9 cellular contexts compared by ENCODE assay signal in genomic region chr3:9168230-9168629, GRCh38.
DNase-seq lines count a peak whose midpoint lies in the region; ATAC-seq, FAIRE-seq and TF ChIP-seq lines count a peak whose summit lies in the region.
"Had no signal": no experiment of that assay in that cellular context is flagged by ENCODE, and none has a peak within 500 bp of the region (broad histone marks: within the 10 kb centered on the region; RNA-seq: fewer than 3 reads in every experiment).

No MANE protein-coding gene starts in this region.

- no peak for FAIRE-seq in K562 (lab: Jason Lieb, UNC)
- FAIRE-seq in kidney (lab: Jason Lieb, UNC) = no peak

- no peak overlapping the region for H3K4me2 ChIP-seq in K562 (ENCODE audit: insufficient read depth, low read length)

- H3K36me3 Mint-ChIP-seq in stimulated activated naive B cell treated with anti-CD40 and anti-IgM and Interleukin-4, amounts not matched to agents 10 μg/mL and 1 μg/mL and 100 μg/mL, for 72 hours = no peaks in the 10 kb centered on the region

- 1% methylated on average over 6 of the region's 6 CpGs for WGBS in K562 (ENCODE audit: insufficient coverage, low coverage, missing lambda C conversion rate)

- peak; percentile 98 for ATAC-seq in GM21515 (IDR thresholded peaks at IDR 0.05; ENCODE audit: unreplicated experiment)
- peak; percentile 97 for ATAC-seq in HG03558 (IDR thresholded peaks at IDR 0.05; ENCODE audit: extremely low read depth, unreplicated experiment)
- peak; percentile 55; the same call in 2 of the 3 replicates for ATAC-seq in K562
- ATAC-seq in stimulated activated naive B cell treated with anti-CD40 and anti-IgM and Interleukin-4, amounts not matched to agents 10 μg/mL and 1 μg/mL and 100 μg/mL, for 72 hours (replicated peaks) = peak; percentile 82 to 90

- H3K4me3 ChIP-seq in GM06990 (replicated peaks; ENCODE audit: low read depth, low read length) = no peak overlapping the region
- no peak overlapping the region for H3K4me3 ChIP-seq in K562
- no peak overlapping the region for H3K4me3 ChIP-seq in kidney (ENCODE audit: low read length in 2 of 2)

- in situ Hi-C loops in K562 (cut with MboI) = no loop called here

- H3K9me3 Mint-ChIP-seq in stimulated activated naive B cell treated with anti-CD40 and anti-IgM and Interleukin-4, amounts not matched to agents 10 μg/mL and 1 μg/mL and 100 μg/mL, for 72 hours = no peaks in the 10 kb centered on the region

- DNase-seq in GM06990 (ENCODE audit: extremely low read depth, insufficient read length) = peak; percentile 71
- DNase-seq in K562 (ENCODE audit: extremely low read depth in 1 of 4, low spot score in 3 of 4) = no peak
- DNase-seq in stimulated activated naive B cell treated with anti-CD40 and anti-IgM and Interleukin-4, amounts not matched to agents 10 μg/mL and 1 μg/mL and 100 μg/mL, for 72 hours = peak; percentile 21
- DNase-seq in HT-29 (ENCODE audit: low spot score) = no peak
- no peak for DNase-seq in kidney
- DNase-seq in SW480 (ENCODE audit: low spot score) = no peak
- DNase-seq: DND-41 had no signal

- no TSS peak for BruUV-seq in K562 (replicated peaks; lab: Mats Ljungman, UMichigan)

- no peaks in the 10 kb centered on the region for H3K9me1 ChIP-seq in K562 (ENCODE audit: control insufficient read depth, insufficient read depth, low read length)

- H3K27ac ChIP-seq in K562 (ENCODE audit: extremely low read depth, low read depth, low read length) (no peak overlapping the region), kidney (ENCODE audit: low read depth in 2 of 2, low read length in 2 of 2) (no peak overlapping the region)

- H3K4me1 Mint-ChIP-seq in stimulated activated naive B cell treated with anti-CD40 and anti-IgM and Interleukin-4, amounts not matched to agents 10 μg/mL and 1 μg/mL and 100 μg/mL, for 72 hours = peaks cover 0 to 1% of the 10 kb centered on the region in 2 donors

- CTCF ChIA-PET in K562 (lab: Yijun Ruan, JAX; ENCODE audit: low intra/inter-chr PET ratio) = no interaction called here

- H3K4me1 ChIP-seq in K562 (replicated peaks in 1 of 2; ENCODE audit: control insufficient read depth in 2 of 2, insufficient read depth in 2 of 2, low read length in 2 of 2) (no peaks in the 10 kb centered on the region), kidney (ENCODE audit: control insufficient read depth in 1 of 2, insufficient read depth in 1 of 2, low read depth in 1 of 2, low read length in 2 of 2) (no peaks in the 10 kb centered on the region)

- H3K27me3 ChIP-seq in GM06990 (replicated peaks; ENCODE audit: control insufficient read depth, insufficient read depth, low read length) (no peaks in the 10 kb centered on the region), K562 (ENCODE audit: control insufficient read depth in 2 of 2, insufficient read depth in 2 of 2, low read length in 2 of 2) (peaks cover 15 to 56% of the 10 kb centered on the region in 2 experiments; a peak in 3 of 5 replicates)

- intact Hi-C loops in K562 (cut with micrococcal nuclease) = loop anchor here (10.0 kb wide), 1 partner anchor 137 kb away; no protein-coding TSS in a partner anchor
- intact Hi-C loops in kidney (cut with DNase I) = no loop called here

- H3K36me3 ChIP-seq in GM06990 (ENCODE audit: control insufficient read depth, insufficient read depth, low read length) = no peaks in the 10 kb centered on the region
- H3K36me3 ChIP-seq in K562 (ENCODE audit: control insufficient read depth, insufficient read depth, low read length) = no peaks in the 10 kb centered on the region
- no peaks in the 10 kb centered on the region for H3K36me3 ChIP-seq in kidney (ENCODE audit: control insufficient read depth in 1 of 2, insufficient read depth in 2 of 2, low read length in 2 of 2)

- H2AFZ ChIP-seq in K562 (ENCODE audit: low read depth, low read length) = no peak overlapping the region

- H3K27me3 Mint-ChIP-seq in stimulated activated naive B cell treated with anti-CD40 and anti-IgM and Interleukin-4, amounts not matched to agents 10 μg/mL and 1 μg/mL and 100 μg/mL, for 72 hours = no peaks in the 10 kb centered on the region

- H3K4me3 Mint-ChIP-seq in stimulated activated naive B cell treated with anti-CD40 and anti-IgM and Interleukin-4, amounts not matched to agents 10 μg/mL and 1 μg/mL and 100 μg/mL, for 72 hours = no peak overlapping the region

- no peak for TF ChIP-seq EP300 in K562 (IDR thresholded peaks at IDR 0.05; ENCODE audit: low read length)

- no peak for TF ChIP-seq POLR2A in K562 (conservative IDR thresholded peaks at IDR 0.05)

- TF ChIP-seq RAD21 in K562 (CRISPR knock-in tag; conservative IDR thresholded peaks at IDR 0.05 in 1 of 2, IDR thresholded peaks at IDR 0.05 in 1 of 2) = no peak

- no peaks in the 10 kb centered on the region for H4K20me1 ChIP-seq in K562 (replicated peaks; ENCODE audit: control insufficient read depth, insufficient read depth, low read length)

- H3K79me2 ChIP-seq in K562 (ENCODE audit: control insufficient read depth, insufficient read depth, low read length) = no peaks in the 10 kb centered on the region

- H3K9ac ChIP-seq in K562 (ENCODE audit: insufficient read depth in 1 of 2, low read depth in 2 of 2, low read length in 2 of 2) = no peak overlapping the region
- no peak overlapping the region for H3K9ac ChIP-seq in kidney (ENCODE audit: low read length in 2 of 2)

- POLR2A ChIA-PET in K562 (lab: Yijun Ruan, JAX) = interaction anchor here (1.1 kb wide), 1 partner anchor 32 kb away, joined by 3 read pairs; no protein-coding TSS in a partner anchor

- H3K27ac Mint-ChIP-seq in stimulated activated naive B cell treated with anti-CD40 and anti-IgM and Interleukin-4, amounts not matched to agents 10 μg/mL and 1 μg/mL and 100 μg/mL, for 72 hours = no peak overlapping the region

- no peaks in the 10 kb centered on the region for H3K9me3 ChIP-seq in K562 (replicated peaks; ENCODE audit: control insufficient read depth, insufficient read depth, low read depth, low read length)
- no peaks in the 10 kb centered on the region for H3K9me3 ChIP-seq in kidney (ENCODE audit: control insufficient read depth in 1 of 2, low read length in 2 of 2)

- no peak for TF ChIP-seq CTCF in GM06990 (IDR thresholded peaks at IDR 0.05; ENCODE audit: insufficient read depth, low read length, poor library complexity, severe bottlenecking)
- no peak for TF ChIP-seq CTCF in K562 (IDR thresholded peaks at IDR 0.05 in 2 of 3, conservative IDR thresholded peaks at IDR 0.05 in 1 of 3; ENCODE audit: insufficient read depth in 2 of 3, low read depth in 1 of 3, low read length in 3 of 3)
- TF ChIP-seq CTCF in kidney (IDR thresholded peaks at IDR 0.05; ENCODE audit: borderline replicate concordance, extremely low read depth, insufficient read depth) = no peak

TF ChIP-seq in K562, 482 proteins besides CTCF, POLR2A, EP300 and RAD21:
- TF ChIP-seq NRF1 (conservative IDR thresholded peaks at IDR 0.05 in 1 of 2, IDR thresholded peaks at IDR 0.05 in 1 of 2) = peak; percentile 45 to 56; a peak in 3 of 4 replicates
- no peak for TF ChIP-seq HDAC2 (IDR thresholded peaks at IDR 0.05)
- TF ChIP-seq MAFG (tag; conservative IDR thresholded peaks at IDR 0.05) = no peak
- no peak for TF ChIP-seq RBM39 (optimal IDR thresholded peaks at IDR 0.05; ENCODE audit: low read depth, low read length)
- TF ChIP-seq GABPB1 (CRISPR knock-in tag; IDR thresholded peaks at IDR 0.05) = no peak
- no peak for TF ChIP-seq ZNF165 (CRISPR knock-in tag; IDR thresholded peaks at IDR 0.05; ENCODE audit: borderline replicate concordance)
- no peak for TF ChIP-seq THAP12 (CRISPR knock-in tag; IDR thresholded peaks at IDR 0.05)
- no peak for TF ChIP-seq SMARCA4 (IDR thresholded peaks at IDR 0.05)
- no peak for TF ChIP-seq HEY1 (CRISPR knock-in tag; IDR thresholded peaks at IDR 0.05; ENCODE audit: borderline replicate concordance)

Comparison
In these comparisons a context has a peak if more than half of its experiments do, and no peak if none do; other contexts are left out.
1. DNase-seq: peak in GM06990 (single experiment) and stimulated activated naive B cell treated with anti-CD40 and anti-IgM and Interleukin-4, amounts not matched to agents 10 μg/mL and 1 μg/mL and 100 μg/mL, for 72 hours (single experiment); none in K562 (0 of 4), HT-29 (single experiment), kidney (single experiment) and SW480 (single experiment).
2. Peak in every context shown above with its lines, with median percentiles within 50 percentile points of each other: ATAC-seq.